8 cellular contexts compared by ENCODE assay signal in the genomic region with DNA sequence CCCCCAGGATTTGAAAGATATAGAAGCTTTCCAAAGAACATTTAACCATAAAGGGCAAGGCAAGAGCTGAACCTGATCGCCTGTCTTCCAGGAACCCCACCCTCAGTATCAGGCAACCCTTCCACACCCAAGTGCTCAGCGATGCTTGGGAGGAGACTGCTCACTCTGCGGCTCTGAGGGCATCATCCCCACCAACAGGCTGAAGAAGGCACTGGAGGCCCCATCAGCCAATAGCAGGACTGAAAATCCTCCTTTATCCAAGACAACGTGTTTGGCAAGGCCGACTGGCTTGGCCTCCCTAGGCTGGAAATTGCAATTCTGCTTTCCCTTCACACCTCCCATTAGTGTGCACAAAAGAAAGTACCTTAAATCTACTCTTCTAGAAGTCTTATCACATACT. TPM values are rescaled to one million over a fixed set of nuclear protein-coding genes. Genes with fewer than 3 reads are reported as not detected.
DNase-seq lines count a peak whose midpoint lies in the region; ATAC-seq and TF ChIP-seq lines count a peak whose summit lies in the region.

No MANE protein-coding gene starts in this region.

- no peak for ATAC-seq in HG02885 (IDR thresholded peaks at IDR 0.05; ENCODE audit: poor library complexity, unreplicated experiment)
- no peak for ATAC-seq in GM21515 (IDR thresholded peaks at IDR 0.05; ENCODE audit: unreplicated experiment)

- peaks cover 25% of the 10 kb centered on the region for H3K36me3 Mint-ChIP-seq in activated CD4-positive, alpha-beta T cell treated with anti-CD3 and anti-CD28 coated beads, Interleukin-2, amount 10 ng/mL, durations not matched to agents 7 days and 5 days (ENCODE audit: low read depth)

- no peaks in the 10 kb centered on the region for H3K9me3 ChIP-seq in BLaER1 treated with 17β-estradiol and CSF1 and Interleukin-3, amounts not matched to agents 10 nM and 100 nM (replicated peaks in 1 of 11)

- peaks cover 34% of the 10 kb centered on the region for H3K4me1 Mint-ChIP-seq in activated CD4-positive, alpha-beta T cell treated with anti-CD3 and anti-CD28 coated beads, Interleukin-2, amount 10 ng/mL, durations not matched to agents 7 days and 5 days

- peaks cover 36% of the 10 kb centered on the region for H3K79me2 ChIP-seq in KMS-11 (ENCODE audit: insufficient read depth, low read depth)

- H3K4me3 ChIP-seq in BLaER1 treated with 17β-estradiol and CSF1 and Interleukin-3, amounts not matched to agents 10 nM and 100 nM, result peak overlapping the region; percentile 81 to 100 (median 97); a peak in 17 of 20 replicates
- H3K4me3 ChIP-seq in KMS-11 (IDR thresholded peaks at IDR 0.05; ENCODE audit: insufficient read depth, low read depth, low read length), result no peak overlapping the region

- H3K36me3 ChIP-seq in BLaER1 treated with 17β-estradiol and CSF1 and Interleukin-3, amounts not matched to agents 10 nM and 100 nM, result peaks cover 0 to 21% (median 10%) of the 10 kb centered on the region in 11 experiments; a peak in 9 of 22 replicates
- H3K36me3 ChIP-seq in KMS-11 (ENCODE audit: insufficient read depth), result peaks cover 7% of the 10 kb centered on the region; the same call in 1 of the 2 replicates

- DNase-seq in activated CD4-positive, alpha-beta T cell treated with anti-CD3 and anti-CD28 coated beads, Interleukin-2, amount 10 ng/mL, durations not matched to agents 7 days and 5 days, result no peak
- DNase-seq in fibroblast of the conjunctiva (ENCODE audit: low read depth), result peak; percentile 24
- DNase-seq in occipital lobe (lab: John Stamatoyannopoulos, UW), result peak; percentile 27
- DNase-seq in stimulated activated CD4-positive, alpha-beta T cell treated with anti-CD3 and anti-CD28 coated beads, Interleukin-4, amount 100 ng/mL, for 4 hours, result no peak

- peaks cover 27 to 35% (median 31%) of the 10 kb centered on the region in 11 experiments for H4K20me1 ChIP-seq in BLaER1 treated with 17β-estradiol and CSF1 and Interleukin-3, amounts not matched to agents 10 nM and 100 nM
- peaks cover 26% of the 10 kb centered on the region for H4K20me1 ChIP-seq in KMS-11 (ENCODE audit: insufficient read depth)

- peak overlapping the region; percentile 96; the same call in 1 of the 2 replicates for H2AFZ ChIP-seq in KMS-11 (ENCODE audit: low read depth)

- H3K27ac Mint-ChIP-seq in activated CD4-positive, alpha-beta T cell treated with anti-CD3 and anti-CD28 coated beads, Interleukin-2, amount 10 ng/mL, durations not matched to agents 7 days and 5 days, result peak overlapping the region; percentile 100

- no peaks in the 10 kb centered on the region for H3K27me3 Mint-ChIP-seq in activated CD4-positive, alpha-beta T cell treated with anti-CD3 and anti-CD28 coated beads, Interleukin-2, amount 10 ng/mL, durations not matched to agents 7 days and 5 days

- H3K27me3 ChIP-seq in BLaER1 treated with 17β-estradiol and CSF1 and Interleukin-3, amounts not matched to agents 10 nM and 100 nM, result no peaks in the 10 kb centered on the region
- no peaks in the 10 kb centered on the region for H3K27me3 ChIP-seq in KMS-11 (ENCODE audit: insufficient read depth, low read depth)

- CTCF ChIA-PET in activated CD4-positive, alpha-beta T cell treated with anti-CD3 and anti-CD28 coated beads, Interleukin-2, amount 10 ng/mL, durations not matched to agents 7 days and 5 days (lab: Charles Lee), result interaction anchor here (0.5 to 3.2 kb wide), 5 partner anchors 8 to 395 kb away, joined by 3 to 10 read pairs (median 3); no protein-coding TSS in a partner anchor

- H3K9ac ChIP-seq in BLaER1 treated with 17β-estradiol and CSF1 and Interleukin-3, amounts not matched to agents 10 nM and 100 nM, result peak overlapping the region in 10 of 11 experiments; percentile 97 to 100 (median 100); a peak in 11 of 22 replicates
- peak overlapping the region; percentile 99; the same call in 1 of the 2 replicates for H3K9ac ChIP-seq in KMS-11

- no peaks in the 10 kb centered on the region for H3K9me3 Mint-ChIP-seq in activated CD4-positive, alpha-beta T cell treated with anti-CD3 and anti-CD28 coated beads, Interleukin-2, amount 10 ng/mL, durations not matched to agents 7 days and 5 days

- H3K27ac ChIP-seq in BLaER1 treated with 17β-estradiol and CSF1 and Interleukin-3, amounts not matched to agents 10 nM and 100 nM, result no peak overlapping the region; a peak in 1 of 22 replicates
- H3K27ac ChIP-seq in KMS-11, result peak overlapping the region; percentile 98; the same call in 1 of the 2 replicates

- H3K4me2 ChIP-seq in BLaER1 treated with 17β-estradiol and CSF1 and Interleukin-3, amounts not matched to agents 10 nM and 100 nM, result peak overlapping the region; percentile 86 to 98 (median 90)
- H3K4me2 ChIP-seq in KMS-11, result peak overlapping the region; percentile 99

- H3K4me1 ChIP-seq in BLaER1 treated with 17β-estradiol and CSF1 and Interleukin-3, amounts not matched to agents 10 nM and 100 nM, result peaks cover 25 to 33% (median 29%) of the 10 kb centered on the region in 10 experiments
- H3K4me1 ChIP-seq in KMS-11 (ENCODE audit: low read depth, poor library complexity, severe bottlenecking), result peaks cover 29% of the 10 kb centered on the region

- no peak for TF ChIP-seq CTCF in KMS-11 (conservative IDR thresholded peaks at IDR 0.05; ENCODE audit: low read depth, low read length)

- POLR2A ChIA-PET in activated CD4-positive, alpha-beta T cell treated with anti-CD3 and anti-CD28 coated beads, Interleukin-2, amount 10 ng/mL, durations not matched to agents 7 days and 5 days (lab: Charles Lee), result interaction anchor here (0.5 kb wide), 1 partner anchor 61 kb away, joined by 11 read pairs; no protein-coding TSS in a partner anchor

- H3K4me3 Mint-ChIP-seq in activated CD4-positive, alpha-beta T cell treated with anti-CD3 and anti-CD28 coated beads, Interleukin-2, amount 10 ng/mL, durations not matched to agents 7 days and 5 days, result peak overlapping the region; percentile 97

RNA-seq across cellular contexts. Expression of gene PPP2CA, which starts 1.4 kb away (rescaled TPM):
- 100 to 1,000 TPM; 128 to 136 TPM for total RNA-seq in activated CD4-positive, alpha-beta T cell treated with anti-CD3 and anti-CD28 coated beads, Interleukin-2, amount 10 ng/mL, durations not matched to agents 7 days and 5 days
- total RNA-seq in occipital lobe, result 128 TPM

RNA-seq across cellular contexts. Expression of gene SKP1, which starts 50.5 kb away (rescaled TPM):
- 100 to 1,000 TPM; 194 to 197 TPM for total RNA-seq in activated CD4-positive, alpha-beta T cell treated with anti-CD3 and anti-CD28 coated beads, Interleukin-2, amount 10 ng/mL, durations not matched to agents 7 days and 5 days
- 178 TPM for total RNA-seq in occipital lobe

Comparison
In these comparisons a context has a peak if more than half of its experiments do, and no peak if none do; other contexts are left out.
1. DNase-seq: peak in fibroblast of the conjunctiva (single experiment) and occipital lobe (single experiment); none in activated CD4-positive, alpha-beta T cell treated with anti-CD3 and anti-CD28 coated beads, Interleukin-2, amount 10 ng/mL, durations not matched to agents 7 days and 5 days (single experiment) and stimulated activated CD4-positive, alpha-beta T cell treated with anti-CD3 and anti-CD28 coated beads, Interleukin-4, amount 100 ng/mL, for 4 hours (0 of 2).